ENCODE assay signal across 18 cellular contexts in the genomic region with DNA sequence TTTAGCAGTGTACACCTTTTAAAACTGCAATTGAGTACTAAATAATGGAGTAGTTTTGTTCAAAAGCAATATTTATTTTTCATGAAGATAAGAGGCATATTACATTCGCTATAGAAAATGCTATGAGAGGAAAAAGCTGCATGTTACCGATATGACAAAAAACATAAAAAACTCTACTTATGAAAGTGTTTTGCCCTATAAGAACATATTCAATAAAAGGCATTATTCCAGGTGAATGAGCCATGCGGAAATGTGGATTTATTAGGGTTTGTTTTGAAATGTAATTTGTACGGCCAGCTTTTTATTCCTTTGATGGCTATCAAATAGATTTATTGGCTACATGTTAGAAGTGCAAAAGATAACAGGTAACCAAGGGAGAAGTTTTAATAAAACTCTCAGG.
"Had no signal": no experiment of that assay in that cellular context is flagged by ENCODE, and none has a peak within 500 bp of the region (broad histone marks: within the 10 kb centered on the region; RNA-seq: fewer than 3 reads in every experiment).

No MANE protein-coding gene starts in this region.

- H3K27me3 Mint-ChIP-seq: activated B cell treated with CpG ODN at 0.5 μM for 24 hours; activated CD4-positive, alpha-beta T cell treated with anti-CD3 and anti-CD28 coated beads, Interleukin-2, amount 10 ng/mL, durations not matched to agents 24 days and 14 days had no signal

- H3K27ac ChIP-seq: neural progenitor cell, ovary, vagina had no signal

- H3K36me3 ChIP-seq: neural progenitor cell, ovary, spleen, thyroid gland, vagina had no signal

- H3K4me3 Mint-ChIP-seq: activated CD4-positive, alpha-beta T cell treated with anti-CD3 and anti-CD28 coated beads, Interleukin-2, amount 10 ng/mL, durations not matched to agents 24 days and 14 days; activated CD8-positive, alpha-beta T cell treated with anti-CD3 and anti-CD28 coated beads, Interleukin-2, amount 10 ng/mL, durations not matched to agents 7 days and 5 days; activated naive CD8-positive, alpha-beta T cell; neural progenitor cell had no signal

- ATAC-seq: activated CD8-positive, alpha-beta T cell treated with anti-CD3 and anti-CD28 coated beads, Interleukin-2, amount 10 ng/mL, durations not matched to agents 7 days and 5 days; left colon; sciatic nerve had no signal

- DNase-seq: activated B cell treated with CpG ODN at 0.5 μM for 24 hours; activated CD4-positive, alpha-beta T cell treated with anti-CD3 and anti-CD28 coated beads, Interleukin-2, amount 10 ng/mL, durations not matched to agents 24 days and 14 days; activated CD8-positive, alpha-beta memory T cell treated with anti-CD3 and anti-CD28 coated beads, Interleukin-2, amount 50 U/mL, for 4 hours; activated CD8-positive, alpha-beta T cell treated with anti-CD3 and anti-CD28 coated beads, Interleukin-2, amount 10 ng/mL, durations not matched to agents 7 days and 5 days; activated gamma-delta T cell treated with Interleukin-2 at 50 U/mL for 16 hours; amniotic stem cell; effector memory CD4-positive, alpha-beta T cell; foreskin melanocyte; left colon; midbrain; ovary; spleen; thyroid gland had no signal

- H3K4me2 ChIP-seq: neural progenitor cell had no signal

- H3K4me1 ChIP-seq: neural progenitor cell, thyroid gland had no signal

- H3K9ac ChIP-seq: neural progenitor cell had no signal

- H3K27me3 ChIP-seq: neural progenitor cell, ovary, spleen, thyroid gland, vagina had no signal

- H3K36me3 Mint-ChIP-seq: activated naive CD8-positive, alpha-beta T cell had no signal

- H3K9me3 ChIP-seq: ovary, thyroid gland, vagina had no signal

- H3K27ac Mint-ChIP-seq: activated B cell treated with CpG ODN at 0.5 μM for 24 hours; activated CD4-positive, alpha-beta T cell treated with anti-CD3 and anti-CD28 coated beads, Interleukin-2, amount 10 ng/mL, durations not matched to agents 24 days and 14 days; activated CD8-positive, alpha-beta T cell treated with anti-CD3 and anti-CD28 coated beads, Interleukin-2, amount 10 ng/mL, durations not matched to agents 7 days and 5 days; activated naive CD8-positive, alpha-beta T cell; neural progenitor cell had no signal

- H3K4me3 ChIP-seq: coronary artery, neural progenitor cell, ovary, spleen, thyroid gland, vagina had no signal

- H3K4me1 Mint-ChIP-seq: activated CD4-positive, alpha-beta T cell treated with anti-CD3 and anti-CD28 coated beads, Interleukin-2, amount 10 ng/mL, durations not matched to agents 24 days and 14 days had no signal
